ENCODE assay signal across 8 cellular contexts in the genomic region with DNA sequence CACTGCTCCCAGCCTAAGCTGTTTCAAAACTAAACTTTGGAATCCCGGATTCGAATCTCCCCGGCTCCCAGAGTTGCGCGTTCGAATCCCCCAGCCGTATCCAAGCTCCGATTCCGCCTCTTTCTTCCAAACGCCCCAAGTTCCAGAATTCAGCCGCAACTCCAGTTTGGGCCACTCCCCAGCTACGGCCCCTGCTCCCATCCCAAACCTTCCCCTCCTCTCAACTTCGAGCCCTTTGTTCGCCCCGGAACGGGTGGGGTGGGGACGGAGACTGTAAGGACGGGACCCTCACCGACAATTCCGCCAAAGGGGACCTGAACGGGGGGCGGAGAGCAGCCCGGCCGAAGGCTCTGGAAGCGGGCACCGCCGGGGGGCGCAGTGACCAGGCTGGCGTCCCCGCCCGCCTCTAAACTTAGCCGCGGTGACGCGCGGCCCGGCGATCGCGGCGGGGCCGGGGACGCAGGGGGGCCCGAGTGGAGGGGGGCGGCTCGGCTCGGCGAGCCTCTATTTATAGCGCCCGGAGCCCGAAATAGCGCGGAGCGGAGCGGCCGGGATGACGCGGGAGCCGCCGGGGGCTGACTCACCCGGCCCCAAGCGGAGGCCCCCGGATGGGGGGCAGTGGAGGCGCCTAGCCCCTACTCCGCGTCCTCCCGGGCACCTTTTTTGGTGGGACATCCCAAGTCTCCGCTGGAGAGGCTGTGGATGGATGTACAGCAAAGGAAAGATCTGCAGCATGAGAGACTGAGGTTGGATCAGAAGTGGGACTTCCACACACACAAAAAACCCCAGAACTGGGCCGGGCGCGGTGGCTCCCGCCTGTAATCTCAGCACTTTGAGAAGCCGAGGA. TPM values are rescaled to one million over a fixed set of nuclear protein-coding genes. Genes with fewer than 3 reads are reported as not detected.
DNase-seq lines count a peak whose midpoint lies in the region; ATAC-seq and TF ChIP-seq lines count a peak whose summit lies in the region.

No MANE protein-coding gene starts in this region.

- DNase-seq in AG20443 (ENCODE audit: low spot score), result peak; percentile 81
- peak; percentile 82 for DNase-seq in left cardiac atrium
- no peak for DNase-seq in sciatic nerve (ENCODE audit: low spot score)
- no peak for DNase-seq in DMS79 (lab: John Stamatoyannopoulos, UW)

- peak overlapping the region; percentile 78 for H3K4me3 Mint-ChIP-seq in activated naive CD4-positive, alpha-beta T cell treated with anti-CD3 and anti-CD28 coated beads, Interleukin-2, amount 50 U/mL, for 24 hours

- H3K4me3 ChIP-seq in HEK293 (ENCODE audit: low read depth, low read length), result peak overlapping the region; percentile 40

- no peaks in the 10 kb centered on the region for H3K9me3 ChIP-seq in HEK293 (ENCODE audit: control insufficient read depth, insufficient read depth, low read depth, low read length)

- CTCF ChIA-PET in HEK293 (lab: Yijun Ruan, JAX), result interaction anchor here (0.7 to 3.7 kb wide), 17 partner anchors 11 to 1507 kb away, joined by 3 to 27 read pairs (median 4); partner anchors contain the start of gene EML2

- no peaks in the 10 kb centered on the region for H3K9me3 Mint-ChIP-seq in activated naive CD4-positive, alpha-beta T cell treated with anti-CD3 and anti-CD28 coated beads, Interleukin-2, amount 50 U/mL, for 24 hours

- no peaks in the 10 kb centered on the region for H3K27me3 Mint-ChIP-seq in activated naive CD4-positive, alpha-beta T cell treated with anti-CD3 and anti-CD28 coated beads, Interleukin-2, amount 50 U/mL, for 24 hours

- intact Hi-C loops in left cardiac atrium (cut with DNase I) (loop anchor here in 1 of 2 donors (2.0 kb wide), 1 partner anchor 50 kb away; no protein-coding TSS in a partner anchor), sciatic nerve (cut with DNase I) (no loop called here)

- H3K27ac ChIP-seq in HEK293 (ENCODE audit: extremely low read depth, low read depth, low read length), result no peak overlapping the region; the same call in 1 of the 2 replicates

- peak; percentile 64 for TF ChIP-seq CTCF in HEK293 (tag by site-specific recombination; IDR thresholded peaks at IDR 0.05)

- H3K27ac Mint-ChIP-seq in activated naive CD4-positive, alpha-beta T cell treated with anti-CD3 and anti-CD28 coated beads, Interleukin-2, amount 50 U/mL, for 24 hours, result no peak overlapping the region

- H3K36me3 ChIP-seq in HEK293 (ENCODE audit: control insufficient read depth in 2 of 2, insufficient read depth in 1 of 2, low read length in 2 of 2), result no peaks in the 10 kb centered on the region

- H3K4me1 ChIP-seq in HEK293 (ENCODE audit: control insufficient read depth, insufficient read depth, low read length), result peaks cover 7% of the 10 kb centered on the region

- peaks cover 23% of the 10 kb centered on the region for H3K4me1 Mint-ChIP-seq in activated naive CD4-positive, alpha-beta T cell treated with anti-CD3 and anti-CD28 coated beads, Interleukin-2, amount 50 U/mL, for 24 hours

- H3K36me3 Mint-ChIP-seq in activated naive CD4-positive, alpha-beta T cell treated with anti-CD3 and anti-CD28 coated beads, Interleukin-2, amount 50 U/mL, for 24 hours, result no peaks in the 10 kb centered on the region

- POLR2A ChIA-PET in HEK293 (lab: Yijun Ruan, JAX), result interaction anchor here (0.8 to 0.9 kb wide), 2 partner anchors 39 to 50 kb away, joined by 3 read pairs; partner anchors contain the start of gene FOSB

- ATAC-seq in left cardiac atrium, result peak; percentile 58 to 74
- ATAC-seq in sciatic nerve, result peak; percentile 16
- no peak for ATAC-seq in HG02840 (IDR thresholded peaks at IDR 0.05; ENCODE audit: low FRiP score, unreplicated experiment)
- no peak for ATAC-seq in HG02759 (IDR thresholded peaks at IDR 0.05; ENCODE audit: unreplicated experiment)

TF ChIP-seq in HEK293, 187 proteins besides CTCF, POLR2A, EP300 and RAD21 (continues in another document):
- no peak for TF ChIP-seq ZSCAN23 (tag by site-specific recombination; IDR thresholded peaks at IDR 0.05)
- no peak for TF ChIP-seq IKZF3 (tag by site-specific recombination; IDR thresholded peaks at IDR 0.05)
- TF ChIP-seq HOXC10 (CRISPR knock-in tag; IDR thresholded peaks at IDR 0.05), result no peak
- no peak for TF ChIP-seq ZNF391 (tag by site-specific recombination; IDR thresholded peaks at IDR 0.05; ENCODE audit: borderline replicate concordance, low read depth)
- TF ChIP-seq HOXD13 (CRISPR knock-in tag; IDR thresholded peaks at IDR 0.05; ENCODE audit: borderline replicate concordance), result no peak
- TF ChIP-seq ZNF274 (IDR thresholded peaks at IDR 0.05; ENCODE audit: low read length), result no peak
- TF ChIP-seq ZNF274 (tag by site-specific recombination; IDR thresholded peaks at IDR 0.05; ENCODE audit: borderline replicate concordance), result no peak
- TF ChIP-seq ZBTB26 (tag by site-specific recombination; optimal IDR thresholded peaks at IDR 0.05), result peak; percentile 61
- TF ChIP-seq ZNF366 (tag by site-specific recombination; conservative IDR thresholded peaks at IDR 0.05), result no peak
- peak; percentile 26; the same call in 1 of the 2 replicates for TF ChIP-seq KLF8 (tag by site-specific recombination; IDR thresholded peaks at IDR 0.05)
- TF ChIP-seq ZFP3 (tag by site-specific recombination; IDR thresholded peaks at IDR 0.05; ENCODE audit: low read depth), result no peak
- TF ChIP-seq ZNF133 (tag by site-specific recombination; IDR thresholded peaks at IDR 0.05), result no peak
- TF ChIP-seq ZNF404 (tag by site-specific recombination; IDR thresholded peaks at IDR 0.05), result no peak
- TF ChIP-seq ZNF16 (tag by site-specific recombination; IDR thresholded peaks at IDR 0.05; ENCODE audit: low read depth), result no peak
- 0 out of 2 replicates have a peak, but pooled peaks have one; percentile 13 for TF ChIP-seq KLF9 (tag by site-specific recombination; IDR thresholded peaks at IDR 0.05; ENCODE audit: low read depth)
- 0 out of 2 replicates have a peak, but pooled peaks have one; percentile 35 for TF ChIP-seq ZNF785 (tag by site-specific recombination; IDR thresholded peaks at IDR 0.05)
- no peak for TF ChIP-seq ZNF114 (tag by site-specific recombination; IDR thresholded peaks at IDR 0.05)
- TF ChIP-seq PRDM10 (tag by site-specific recombination; IDR thresholded peaks at IDR 0.05), result peak; percentile 77; the same call in 1 of the 2 replicates
- no peak; the same call in 1 of the 2 replicates for TF ChIP-seq ZSCAN30 (tag by site-specific recombination; IDR thresholded peaks at IDR 0.05)
- TF ChIP-seq ZNF239 (tag by site-specific recombination; IDR thresholded peaks at IDR 0.05), result no peak
- TF ChIP-seq, protein P1, sequence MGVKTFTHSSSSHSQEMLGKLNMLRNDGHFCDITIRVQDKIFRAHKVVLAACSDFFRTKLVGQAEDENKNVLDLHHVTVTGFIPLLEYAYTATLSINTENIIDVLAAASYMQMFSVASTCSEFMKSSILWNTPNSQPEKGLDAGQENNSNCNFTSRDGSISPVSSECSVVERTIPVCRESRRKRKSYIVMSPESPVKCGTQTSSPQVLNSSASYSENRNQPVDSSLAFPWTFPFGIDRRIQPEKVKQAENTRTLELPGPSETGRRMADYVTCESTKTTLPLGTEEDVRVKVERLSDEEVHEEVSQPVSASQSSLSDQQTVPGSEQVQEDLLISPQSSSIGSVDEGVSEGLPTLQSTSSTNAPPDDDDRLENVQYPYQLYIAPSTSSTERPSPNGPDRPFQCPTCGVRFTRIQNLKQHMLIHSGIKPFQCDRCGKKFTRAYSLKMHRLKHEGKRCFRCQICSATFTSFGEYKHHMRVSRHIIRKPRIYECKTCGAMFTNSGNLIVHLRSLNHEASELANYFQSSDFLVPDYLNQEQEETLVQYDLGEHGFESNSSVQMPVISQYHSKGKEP (tag by site-specific recombination; IDR thresholded peaks at IDR 0.05), result no peak

RNA-seq across cellular contexts. Expression of gene ERCC1, which starts 4.9 kb away (rescaled TPM):
- total RNA-seq in left cardiac atrium (100 to 1,000 TPM; 105 to 140 TPM), sciatic nerve (58.6 TPM)

RNA-seq across cellular contexts. Expression of gene POLR1G, which starts 22.2 kb away (rescaled TPM):
- total RNA-seq in left cardiac atrium (1 to 10 TPM; 4.6 to 5.5 TPM), sciatic nerve (2.3 TPM)

RNA-seq across cellular contexts. Expression of gene PPP1R13L, which starts 23.7 kb away (rescaled TPM):
- 100 to 1,000 TPM; 123 to 143 TPM for total RNA-seq in left cardiac atrium
- 20.7 TPM for total RNA-seq in sciatic nerve

RNA-seq across cellular contexts. Expression of gene FOSB, which starts 39.2 kb away (rescaled TPM):
- total RNA-seq in left cardiac atrium (1 to 10 TPM; 1.5 to 5.5 TPM), sciatic nerve (3.7 TPM)

RNA-seq across cellular contexts. Expression of gene ERCC2, which starts 58.2 kb away (rescaled TPM):
- 10 to 100 TPM; 12.7 to 13.0 TPM for total RNA-seq in left cardiac atrium
- 17.7 TPM for total RNA-seq in sciatic nerve

Comparison
In these comparisons a context has a peak if more than half of its experiments do, and no peak if none do; other contexts are left out.
1. DNase-seq: peak in AG20443 (single experiment) and left cardiac atrium (single experiment); none in sciatic nerve (single experiment) and DMS79 (single experiment).
2. ATAC-seq: peak in left cardiac atrium (2 of 2) and sciatic nerve (single experiment); none in HG02840 (single experiment) and HG02759 (single experiment).